10 cellular contexts compared by ENCODE assay signal in genomic region chr13:51230473-51231105, GRCh38. TPM values are rescaled to one million over a fixed set of nuclear protein-coding genes. Genes with fewer than 3 reads are reported as not detected.
DNase-seq lines count a peak whose midpoint lies in the region; ATAC-seq and TF ChIP-seq lines count a peak whose summit lies in the region.
"Had no signal": no experiment of that assay in that cellular context is flagged by ENCODE, and none has a peak within 500 bp of the region (broad histone marks: within the 10 kb centered on the region; RNA-seq: fewer than 3 reads in every experiment).

No MANE protein-coding gene starts in this region.

- intact Hi-C loops in A673 (cut with micrococcal nuclease; ENCODE audit: unreplicated experiment) (loop anchor here (5.0 kb wide), 1 partner anchor 52 kb away; no protein-coding TSS in a partner anchor), ovary (cut with DNase I) (no loop called here)

- DNase-seq in A673 (ENCODE audit: low spot score): peak; percentile 44
- DNase-seq in SK-N-MC (ENCODE audit: low read depth, low spot score): no peak
- DNase-seq in foreskin fibroblast: peak; percentile 25 to 70
- DNase-seq in ovary: peak; percentile 51 to 81 (median 64)
- no peak for DNase-seq in ecto neural progenitor cell (ENCODE audit: low spot score)
- no peak for DNase-seq in 8988T
- DNase-seq in NCI-H128 (lab: John Stamatoyannopoulos, UW; ENCODE audit: unreplicated experiment): no peak
- DNase-seq: activated CD4-positive, alpha-beta T cell treated with anti-CD3 and anti-CD28 coated beads, Interleukin-2, amount 50 U/mL, for 4 hours had no signal

- no peak for ATAC-seq in GM19455 (IDR thresholded peaks at IDR 0.05; ENCODE audit: unreplicated experiment)

- H3K9me3 ChIP-seq in A673 (ENCODE audit: low read depth, low read length, poor library complexity, severe bottlenecking): no peaks in the 10 kb centered on the region
- H3K9me3 ChIP-seq in SK-N-MC (ENCODE audit: low read depth, low read length): no peaks in the 10 kb centered on the region
- H3K9me3 ChIP-seq in ovary: no peaks in the 10 kb centered on the region

- no peak for TF ChIP-seq POLR2A in ovary (IDR thresholded peaks at IDR 0.05)

- peak overlapping the region; percentile 43 for H3K9ac ChIP-seq in SK-N-MC (ENCODE audit: insufficient read length)

- no peak for TF ChIP-seq EP300 in ovary (IDR thresholded peaks at IDR 0.05)

- H3K27ac ChIP-seq in A673 (ENCODE audit: low read depth, low read length, poor library complexity, severe bottlenecking) (no peak overlapping the region), SK-N-MC (peak overlapping the region; percentile 26; the same call in 1 of the 2 replicates), ovary (peak overlapping the region in 1 of 2 donors; percentile 59)
- H3K27ac ChIP-seq: epithelial cell of prostate had no signal

- 9 to 16% (median 12%) methylated on average over 8 of the region's 8 CpGs for WGBS in ovary, 3 donors

- POLR2A ChIA-PET in A673 (lab: Charles Lee; ENCODE audit: low non-redundant PET): no interaction called here

- no TSS peak for BruUV-seq in A673 (replicated peaks; lab: Mats Ljungman, UMichigan)

- TF ChIP-seq CTCF in A673 (conservative IDR thresholded peaks at IDR 0.05; ENCODE audit: low read depth, low read length) (no peak), foreskin fibroblast (IDR thresholded peaks at IDR 0.05; ENCODE audit: low read depth, low read length) (no peak), ovary (IDR thresholded peaks at IDR 0.05) (no peak)

- H3K27me3 ChIP-seq in A673 (replicated peaks; ENCODE audit: insufficient read depth, low read depth, low read length, poor library complexity): no peaks in the 10 kb centered on the region
- no peaks in the 10 kb centered on the region for H3K27me3 ChIP-seq in ovary

- CTCF ChIA-PET in A673 (lab: Charles Lee): no interaction called here

- H3K4me3 ChIP-seq in A673 (ENCODE audit: low read depth, low read length, poor library complexity, severe bottlenecking) (peak overlapping the region; percentile 11), SK-N-MC (peak overlapping the region; percentile 28; the same call in 1 of the 2 replicates), foreskin fibroblast (ENCODE audit: low read depth in 1 of 2, low read length in 2 of 2) (no peak overlapping the region), ovary (no peak overlapping the region)

- H3K36me3 ChIP-seq in A673 (ENCODE audit: insufficient read depth, low read length, poor library complexity, severe bottlenecking) (no peaks in the 10 kb centered on the region), SK-N-MC (ENCODE audit: insufficient read depth, low read length) (peaks cover 14% of the 10 kb centered on the region), ovary (no peaks in the 10 kb centered on the region)

- H3K4me1 ChIP-seq in A673 (ENCODE audit: insufficient read depth, low read length, poor library complexity, severe bottlenecking) (peaks cover 14% of the 10 kb centered on the region), ovary (ENCODE audit: insufficient read depth) (no peaks in the 10 kb centered on the region)

RNA-seq across cellular contexts. Expression of gene FAM124A, which starts 8.4 kb away (rescaled TPM):
- total RNA-seq in A673 (2021) (2.1 and 2.2 TPM in 2 replicates), ovary (1 to 10 TPM in 6 of 7 donors, under 1 TPM in 1; 0.48 to 8.8 (median 1.9) TPM)
- 1 to 10 TPM in 1 of 2 donors, under 1 TPM in 1; 0.63 to 2.3 TPM for polyA plus RNA-seq in ovary

Comparison
In these comparisons a context has a peak if more than half of its experiments do, and no peak if none do; other contexts are left out.
1. DNase-seq: peak in A673 (single experiment), foreskin fibroblast (2 of 2) and ovary (5 of 5); none in SK-N-MC (single experiment), ecto neural progenitor cell (single experiment), 8988T (single experiment) and NCI-H128 (single experiment).
2. H3K4me3 ChIP-seq: peak in A673 (single experiment) and SK-N-MC (single experiment); none in foreskin fibroblast (0 of 2) and ovary (single experiment).